In genomic region chr7:132577206-132578049, GRCh38 we compare ENCODE assay signal across 1 cellular context.
TF ChIP-seq lines count a peak whose summit lies in the region.

No MANE protein-coding gene starts in this region.

TF ChIP-seq in HEK293, 187 proteins besides CTCF, POLR2A, EP300 and RAD21 (continued from another document):
- TF ChIP-seq PATZ1 (tag by site-specific recombination; IDR thresholded peaks at IDR 0.05) = peak; percentile 83
- no peak for TF ChIP-seq ZNF707 (tag by site-specific recombination; IDR thresholded peaks at IDR 0.05)
- 0 out of 2 replicates have a peak, but pooled peaks have one; percentile 15 for TF ChIP-seq ZXDB (tag by site-specific recombination; IDR thresholded peaks at IDR 0.05)
- peak; percentile 32; the same call in 1 of the 2 replicates for TF ChIP-seq KLF1 (tag by site-specific recombination; IDR thresholded peaks at IDR 0.05)
- TF ChIP-seq ZNF133 (tag by site-specific recombination; IDR thresholded peaks at IDR 0.05) = no peak
- TF ChIP-seq ZBTB17 (tag by site-specific recombination; IDR thresholded peaks at IDR 0.05) = peak; percentile 80
- TF ChIP-seq ZNF596 (tag by site-specific recombination; IDR thresholded peaks at IDR 0.05) = peak; percentile 70; the same call in 1 of the 2 replicates
- TF ChIP-seq ZNF664 (tag by site-specific recombination; IDR thresholded peaks at IDR 0.05) = no peak
- TF ChIP-seq SP2 (tag by site-specific recombination; IDR thresholded peaks at IDR 0.05) = peak; percentile 28
- TF ChIP-seq ZNF600 (tag by site-specific recombination; IDR thresholded peaks at IDR 0.05) = peak; percentile 75
- TF ChIP-seq WT1 (tag by site-specific recombination; IDR thresholded peaks at IDR 0.05) = peak; percentile 74
- peak; percentile 53; the same call in 1 of the 2 replicates for TF ChIP-seq EGR2 (tag by site-specific recombination; IDR thresholded peaks at IDR 0.05; ENCODE audit: low read depth)
- no peak for TF ChIP-seq ZNF544 (tag by site-specific recombination; IDR thresholded peaks at IDR 0.05)
- TF ChIP-seq ZBTB6 (tag by site-specific recombination; IDR thresholded peaks at IDR 0.05) = peak; percentile 63; the same call in 1 of the 2 replicates
- no peak for TF ChIP-seq ZNF37A (tag by site-specific recombination; IDR thresholded peaks at IDR 0.05)
- no peak for TF ChIP-seq ZNF692 (tag by site-specific recombination; IDR thresholded peaks at IDR 0.05)
- no peak for TF ChIP-seq SCRT2 (tag by site-specific recombination; IDR thresholded peaks at IDR 0.05)
- no peak for TF ChIP-seq KLF7 (tag by site-specific recombination; IDR thresholded peaks at IDR 0.05; ENCODE audit: borderline replicate concordance)
- no peak for TF ChIP-seq ZNF623 (tag by site-specific recombination; IDR thresholded peaks at IDR 0.05)
- peak; percentile 71; the same call in 1 of the 2 replicates for TF ChIP-seq ZBTB8A (tag by site-specific recombination; IDR thresholded peaks at IDR 0.05)
- TF ChIP-seq ZNF76 (tag by site-specific recombination; IDR thresholded peaks at IDR 0.05; ENCODE audit: borderline replicate concordance, low read depth) = 0 out of 2 replicates have a peak, but pooled peaks have one; percentile 23
- TF ChIP-seq ZNF624 (tag by site-specific recombination; IDR thresholded peaks at IDR 0.05) = no peak
- TF ChIP-seq BCL11A (tag by site-specific recombination; IDR thresholded peaks at IDR 0.05; ENCODE audit: low read depth) = no peak
- no peak for TF ChIP-seq ZNF701 (tag by site-specific recombination; IDR thresholded peaks at IDR 0.05)
- no peak for TF ChIP-seq ZNF132 (tag by site-specific recombination; IDR thresholded peaks at IDR 0.05; ENCODE audit: borderline replicate concordance)
- TF ChIP-seq PRDM2 (tag by site-specific recombination; IDR thresholded peaks at IDR 0.05; ENCODE audit: borderline replicate concordance) = no peak
- TF ChIP-seq ZNF398 (tag by site-specific recombination; IDR thresholded peaks at IDR 0.05) = peak; percentile 92
- TF ChIP-seq SP3 (tag by site-specific recombination; IDR thresholded peaks at IDR 0.05) = peak; percentile 55
- TF ChIP-seq ZBTB11 (tag by site-specific recombination; conservative IDR thresholded peaks at IDR 0.05; ENCODE audit: low read depth) = no peak
- peak; percentile 68 for TF ChIP-seq GLIS1 (tag by site-specific recombination; IDR thresholded peaks at IDR 0.05)
- TF ChIP-seq ZNF311 (tag by site-specific recombination; IDR thresholded peaks at IDR 0.05; ENCODE audit: borderline replicate concordance) = no peak
- TF ChIP-seq ZNF155 (tag by site-specific recombination; IDR thresholded peaks at IDR 0.05) = no peak
- TF ChIP-seq ZNF561 (tag by site-specific recombination; IDR thresholded peaks at IDR 0.05; ENCODE audit: borderline replicate concordance) = peak; percentile 72; the same call in 1 of the 2 replicates
- peak; percentile 69 for TF ChIP-seq ZBTB26 (tag by site-specific recombination; optimal IDR thresholded peaks at IDR 0.05)
- TF ChIP-seq ZNF2 (tag by site-specific recombination; IDR thresholded peaks at IDR 0.05) = peak; percentile 51; the same call in 1 of the 2 replicates
- TF ChIP-seq ZIC2 (tag by site-specific recombination; IDR thresholded peaks at IDR 0.05) = peak; percentile 87
- TF ChIP-seq ZNF610 (tag by site-specific recombination; IDR thresholded peaks at IDR 0.05; ENCODE audit: borderline replicate concordance) = peak; percentile 94
- no peak for TF ChIP-seq ZNF280D (tag by site-specific recombination; IDR thresholded peaks at IDR 0.05)
- TF ChIP-seq ZNF791 (tag by site-specific recombination; IDR thresholded peaks at IDR 0.05) = no peak
- TF ChIP-seq ZBTB20 (tag by site-specific recombination; IDR thresholded peaks at IDR 0.05) = peak; percentile 68; the same call in 1 of the 2 replicates
- TF ChIP-seq GLIS2 (tag by site-specific recombination; IDR thresholded peaks at IDR 0.05) = peak; percentile 90
TF ChIP-seq in HEK293: peak in this region for 32.
